ENCODE assay signal across 8 cellular contexts in the genomic region with DNA sequence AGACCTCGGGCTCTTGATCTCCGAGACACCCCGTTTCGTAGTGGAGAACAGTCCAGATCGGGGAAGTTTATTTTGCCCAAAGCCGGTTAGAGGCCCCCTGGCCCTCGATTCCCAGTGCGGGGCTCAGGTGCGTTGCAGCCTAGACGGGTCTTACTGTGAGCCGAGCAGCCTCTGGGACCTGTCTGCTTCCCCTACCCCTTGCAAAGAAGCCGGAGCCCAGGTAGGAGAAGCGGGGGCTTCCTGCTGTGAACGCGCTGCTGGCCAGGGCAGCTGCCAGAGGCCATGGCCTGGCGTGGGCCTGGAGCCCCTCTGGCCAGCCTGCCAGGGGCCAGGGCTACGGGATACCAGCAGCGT. TPM values are rescaled to one million over a fixed set of nuclear protein-coding genes. Genes with fewer than 3 reads are reported as not detected.
DNase-seq lines count a peak whose midpoint lies in the region; ATAC-seq and TF ChIP-seq lines count a peak whose summit lies in the region.

No MANE protein-coding gene starts in this region.

- H3K27me3 ChIP-seq in adrenal gland (no peaks in the 10 kb centered on the region), right lobe of liver (no peaks in the 10 kb centered on the region), tibial nerve (no peaks in the 10 kb centered on the region)

- peak overlapping the region; percentile 80 for H3K4me3 Mint-ChIP-seq in activated T-cell treated with anti-CD3 and anti-CD28 coated beads, Interleukin-2, amount 50 U/mL, for 4 hours

- H3K4me1 Mint-ChIP-seq in activated T-cell treated with anti-CD3 and anti-CD28 coated beads, Interleukin-2, amount 50 U/mL, for 4 hours (ENCODE audit: low read depth), result peaks cover 25% of the 10 kb centered on the region

- in situ Hi-C loops in G401 (cut with HindIII; ENCODE audit: low sequenced_read_pairs), result no loop called here

- no peak for TF ChIP-seq CTCF in adrenal gland (IDR thresholded peaks at IDR 0.05)
- TF ChIP-seq CTCF in right lobe of liver (IDR thresholded peaks at IDR 0.05), result no peak
- TF ChIP-seq CTCF in tibial nerve (IDR thresholded peaks at IDR 0.05), result no peak

- no peaks in the 10 kb centered on the region for H3K36me3 Mint-ChIP-seq in activated T-cell treated with anti-CD3 and anti-CD28 coated beads, Interleukin-2, amount 50 U/mL, for 4 hours (ENCODE audit: insufficient read depth)

- peak; percentile 35 to 42 for ATAC-seq in activated T-cell treated with anti-CD3 and anti-CD28 coated beads, Interleukin-2, amount 50 U/mL, for 4 hours
- no peak for ATAC-seq in right lobe of liver

- no peak for TF ChIP-seq EP300 in tibial nerve (IDR thresholded peaks at IDR 0.05)

- no peak for DNase-seq in activated T-cell treated with anti-CD3 and anti-CD28 coated beads, Interleukin-2, amount 50 U/mL, for 4 hours
- DNase-seq in activated T-cell treated with anti-CD3 and anti-CD28 coated beads, Interleukin-2, amount 50 U/mL, for 48 hours, result no peak
- DNase-seq in adrenal gland, result no peak
- no peak for DNase-seq in right lobe of liver
- no peak for DNase-seq in tibial nerve (ENCODE audit: low spot score in 2 of 2)
- DNase-seq in D341Med (ENCODE audit: low spot score), result no peak
- no peak for DNase-seq in G401 (ENCODE audit: low spot score)
- DNase-seq in erythroblast (lab: John Stamatoyannopoulos, UW), result no peak

- H3K4me1 ChIP-seq in adrenal gland (replicated peaks in 1 of 2), result peaks cover 22 to 23% of the 10 kb centered on the region in 2 donors
- peaks cover 0 to 16% (median 0%) of the 10 kb centered on the region in 4 donors for H3K4me1 ChIP-seq in right lobe of liver
- H3K4me1 ChIP-seq in tibial nerve, result peaks cover 0 to 54% (median 11%) of the 10 kb centered on the region in 4 donors

- intact Hi-C loops in adrenal gland (cut with DNase I), result no loop called here
- intact Hi-C loops in right lobe of liver (cut with DNase I), result no loop called here

- H3K27ac ChIP-seq in adrenal gland, result peak overlapping the region; percentile 34 to 89 (median 67)
- peak overlapping the region; percentile 57 to 72 (median 59) for H3K27ac ChIP-seq in right lobe of liver
- H3K27ac ChIP-seq in tibial nerve, result peak overlapping the region; percentile 61 to 91 (median 82)

- TF ChIP-seq POLR2A in adrenal gland (IDR thresholded peaks at IDR 0.05) (no peak), right lobe of liver (IDR thresholded peaks at IDR 0.05) (no peak), tibial nerve (IDR thresholded peaks at IDR 0.05) (no peak), erythroblast (IDR thresholded peaks at IDR 0.05; ENCODE audit: low read length) (no peak)

- no peaks in the 10 kb centered on the region for H3K27me3 Mint-ChIP-seq in activated T-cell treated with anti-CD3 and anti-CD28 coated beads, Interleukin-2, amount 50 U/mL, for 4 hours (ENCODE audit: low read depth)

- no peaks in the 10 kb centered on the region for H3K9me3 Mint-ChIP-seq in activated T-cell treated with anti-CD3 and anti-CD28 coated beads, Interleukin-2, amount 50 U/mL, for 4 hours

- H3K9me3 ChIP-seq in adrenal gland (replicated peaks in 1 of 3), result no peaks in the 10 kb centered on the region
- H3K9me3 ChIP-seq in right lobe of liver, result no peaks in the 10 kb centered on the region
- no peaks in the 10 kb centered on the region for H3K9me3 ChIP-seq in tibial nerve

- peak overlapping the region in 3 of 4 donors; percentile 54 to 81 (median 68) for H3K4me3 ChIP-seq in adrenal gland
- H3K4me3 ChIP-seq in right lobe of liver, result peak overlapping the region; percentile 61 to 77 (median 74)
- peak overlapping the region; percentile 76 to 93 (median 84) for H3K4me3 ChIP-seq in tibial nerve

- H3K36me3 ChIP-seq in adrenal gland (replicated peaks in 1 of 2), result no peaks in the 10 kb centered on the region
- no peaks in the 10 kb centered on the region for H3K36me3 ChIP-seq in right lobe of liver
- peaks cover 0 to 8% (median 0%) of the 10 kb centered on the region in 3 donors for H3K36me3 ChIP-seq in tibial nerve

- 13 to 36% (median 28%) methylated on average over 3 to 18 of the region's 18 CpGs for WGBS in adrenal gland, 4 donors
- 33% methylated on average over 2 of the region's 18 CpGs for WGBS in right lobe of liver (ENCODE audit: insufficient coverage, low coverage, low lambda C conversion rate, missing lambda C conversion rate)
- 10 to 13% methylated on average over 14 to 18 of the region's 18 CpGs for WGBS in tibial nerve, 2 donors

RNA-seq across cellular contexts. Expression of a gene that starts 0.6 kb away (rescaled TPM):
- 10 to 100 TPM; 60.6 to 79.8 (median 63.5) TPM for total RNA-seq in activated T-cell treated with anti-CD3 and anti-CD28 coated beads, Interleukin-2, amount 50 U/mL, for 4 hours
- total RNA-seq in adrenal gland (100 to 1,000 TPM; 131 to 881 (median 235) TPM), right lobe of liver (100 to 1,000 TPM in 2 of 6 experiments, 10 to 100 TPM in 4; 18.1 to 198 (median 31.9) TPM), tibial nerve (100 to 1,000 TPM; 399 to 538 (median 485) TPM)
- polyA plus RNA-seq in adrenal gland, result 100 to 1,000 TPM in 2 of 3 donors, 1 to 10 TPM in 1; 7.8 to 351 (median 182) TPM
- 23.9 and 32.7 TPM in 2 replicates for total RNA-seq in G401 (2014; rRNA removed; shearing (Covaris generic))

RNA-seq across cellular contexts. Expression of a gene that starts 8.8 kb away (rescaled TPM):
- 10 to 100 TPM; 33.5 to 39.0 (median 36.1) TPM for total RNA-seq in activated T-cell treated with anti-CD3 and anti-CD28 coated beads, Interleukin-2, amount 50 U/mL, for 4 hours
- total RNA-seq in adrenal gland (10 to 100 TPM; 26.4 to 92.9 (median 30.8) TPM), right lobe of liver (10 to 100 TPM in 4 of 6 experiments, 1 to 10 TPM in 2; 8.8 to 22.3 (median 11.4) TPM), tibial nerve (10 to 100 TPM; 20.2 to 44.4 (median 31.9) TPM)
- 10 to 100 TPM; 16.9 to 28.2 (median 19.5) TPM for polyA plus RNA-seq in adrenal gland
- total RNA-seq in G401 (2014; rRNA removed; shearing (Covaris generic)), result 23.4 and 35.6 TPM in 2 replicates

RNA-seq across cellular contexts. Expression of a gene that starts 35.0 kb away (rescaled TPM):
- total RNA-seq in activated T-cell treated with anti-CD3 and anti-CD28 coated beads, Interleukin-2, amount 50 U/mL, for 4 hours, result 100 to 1,000 TPM; 126 to 188 (median 163) TPM
- total RNA-seq in adrenal gland, result 10 to 100 TPM; 36.5 to 85.2 (median 63.6) TPM
- polyA plus RNA-seq in adrenal gland, result 10 to 100 TPM; 22.6 to 40.0 (median 22.8) TPM
- 10 to 100 TPM; 18.6 to 43.5 (median 24.4) TPM for total RNA-seq in right lobe of liver
- 10 to 100 TPM; 38.5 to 50.4 (median 41.9) TPM for total RNA-seq in tibial nerve
- 80.9 and 97.9 TPM in 2 replicates for total RNA-seq in G401 (2014; rRNA removed; shearing (Covaris generic))

RNA-seq across cellular contexts. Expression of a gene that starts 41.4 kb away (rescaled TPM):
- 1 to 10 TPM; 7.8 to 10.0 (median 9.9) TPM for total RNA-seq in activated T-cell treated with anti-CD3 and anti-CD28 coated beads, Interleukin-2, amount 50 U/mL, for 4 hours
- total RNA-seq in adrenal gland, result 1 to 10 TPM; 1.7 to 7.4 (median 2.5) TPM
- 1 to 10 TPM in 2 of 3 donors, not detected in 1; 3.1 to 3.4 TPM for polyA plus RNA-seq in adrenal gland
- under 1 TPM in 5 of 6 experiments, not detected in 1; 0.22 to 0.42 (median 0.31) TPM for total RNA-seq in right lobe of liver
- not detected for total RNA-seq in tibial nerve
- total RNA-seq in G401 (2014; rRNA removed; shearing (Covaris generic)), result 4.6 and 6.9 TPM in 2 replicates

Comparison
In these comparisons a context has a peak if more than half of its experiments do, and no peak if none do; other contexts are left out.
1. ATAC-seq: peak in activated T-cell treated with anti-CD3 and anti-CD28 coated beads, Interleukin-2, amount 50 U/mL, for 4 hours (2 of 2); none in right lobe of liver (0 of 4).
2. Peak in every context shown above with its lines, with median percentiles within 50 percentile points of each other: H3K27ac ChIP-seq and H3K4me3 ChIP-seq.